Comparison of ENCODE assay signal across 24 cellular contexts in the genomic region with DNA sequence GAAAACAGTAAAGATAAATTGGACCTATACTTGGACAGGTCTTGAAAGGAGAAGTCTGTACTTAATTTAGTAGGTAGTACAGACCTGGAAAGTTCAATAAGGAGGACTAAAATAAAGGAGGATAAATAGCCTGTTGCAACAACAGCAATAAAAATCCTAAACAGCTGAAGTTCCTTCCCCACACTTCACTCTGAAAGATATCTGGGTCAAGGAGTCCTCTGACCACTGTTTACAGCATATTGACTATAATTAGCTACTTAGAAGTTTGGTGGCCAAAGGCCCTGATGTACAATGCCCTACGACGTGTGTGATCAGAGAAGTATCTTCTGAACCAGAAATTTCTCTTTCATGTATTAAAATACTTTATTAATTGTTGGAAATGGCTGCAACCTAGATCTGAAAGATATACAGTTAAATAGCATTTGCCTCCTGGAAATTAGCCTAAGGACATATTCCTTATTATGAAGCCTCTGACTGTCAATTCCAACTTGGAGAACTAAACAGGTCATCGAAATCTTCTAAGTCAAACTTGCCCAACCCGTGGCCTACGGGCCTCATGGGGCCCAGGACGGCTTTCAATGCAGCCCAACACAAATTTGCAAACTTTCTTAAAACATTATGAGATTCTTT.
DNase-seq lines count a peak whose midpoint lies in the region; ATAC-seq lines count a peak whose summit lies in the region.
"Had no signal": no experiment of that assay in that cellular context is flagged by ENCODE, and none has a peak within 500 bp of the region (broad histone marks: within the 10 kb centered on the region; RNA-seq: fewer than 3 reads in every experiment).

No MANE protein-coding gene starts in this region.

- H3K27me3 ChIP-seq in GM23248 (replicated peaks; ENCODE audit: insufficient read depth) = no peaks in the 10 kb centered on the region
- no peaks in the 10 kb centered on the region for H3K27me3 ChIP-seq in skeletal muscle tissue (ENCODE audit: control insufficient read depth in 3 of 3, insufficient read depth in 3 of 3, low read length in 3 of 3)
- H3K27me3 ChIP-seq: pancreas, right lobe of liver had no signal

- no peak for ATAC-seq in effector memory CD8-positive, alpha-beta T cell (replicated peaks)
- ATAC-seq: activated CD8-positive, alpha-beta T cell treated with anti-CD3 and anti-CD28 coated beads, Interleukin-2, amount 10 ng/mL, durations not matched to agents 7 days and 5 days; activated T-cell treated with anti-CD3 and anti-CD28 coated beads, Interleukin-2, amount 50 U/mL, for 4 hours; CD8-positive, alpha-beta T cell; HCT116; K562; pancreas; right lobe of liver had no signal

- H3K4me2 ChIP-seq in GM23248 (ENCODE audit: unreplicated experiment) = peak overlapping the region; percentile 62

- H3K4me1 ChIP-seq in GM23248 (ENCODE audit: insufficient read depth) (peaks cover 61% of the 10 kb centered on the region), skeletal muscle tissue (ENCODE audit: control insufficient read depth in 3 of 3, insufficient read depth in 3 of 3, low read length in 3 of 3) (peaks cover 16 to 35% (median 24%) of the 10 kb centered on the region in 3 donors)

- in situ Hi-C loops in GM23248 (cut with MboI) = no loop called here

- no peaks in the 10 kb centered on the region for H3K9me3 ChIP-seq in GM23248 (ENCODE audit: low read depth)
- no peaks in the 10 kb centered on the region for H3K9me3 ChIP-seq in SK-N-MC (ENCODE audit: low read depth, low read length)
- H3K9me3 ChIP-seq in skeletal muscle tissue (ENCODE audit: control insufficient read depth in 3 of 3, low read length in 3 of 3) = no peaks in the 10 kb centered on the region
- H3K9me3 ChIP-seq: pancreas, right lobe of liver had no signal

- H3K4me3 ChIP-seq in GM23248 (0 out of 2 replicates have a peak overlapping the region, but pooled peaks have one; percentile 18), SK-N-MC (peak overlapping the region; percentile 65), skeletal muscle tissue (ENCODE audit: low read length in 3 of 3) (no peak overlapping the region)
- H3K4me3 ChIP-seq: K562, pancreas, right lobe of liver had no signal

- H3K36me3 ChIP-seq in GM23248 (ENCODE audit: low read depth) (no peaks in the 10 kb centered on the region), SK-N-MC (ENCODE audit: insufficient read depth, low read length) (no peaks in the 10 kb centered on the region), skeletal muscle tissue (ENCODE audit: control insufficient read depth in 3 of 3, insufficient read depth in 3 of 3, low read length in 3 of 3) (no peaks in the 10 kb centered on the region)
- H3K36me3 ChIP-seq: pancreas, right lobe of liver had no signal

- H3F3A ChIP-seq in GM23248 (ENCODE audit: insufficient read depth) = peaks cover 67% of the 10 kb centered on the region

- H3K9me3 Mint-ChIP-seq in effector memory CD8-positive, alpha-beta T cell = no peaks in the 10 kb centered on the region
- H3K9me3 Mint-ChIP-seq: CD8-positive, alpha-beta T cell had no signal

- DNase-seq in GM23248 (no peak), SK-N-MC (ENCODE audit: low read depth, low spot score) (no peak), iris pigment epithelial cell (ENCODE audit: low read depth) (peak; percentile 42), epidermal melanocyte (ENCODE audit: insufficient read length, low spot score) (no peak), NOMO-1 (lab: John Stamatoyannopoulos, UW; ENCODE audit: unreplicated experiment in 2 of 2) (no peak)
- no peak for DNase-seq in effector memory CD8-positive, alpha-beta T cell
- DNase-seq: activated CD4-positive, CD25-positive, alpha-beta regulatory T cell treated with anti-CD3 and anti-CD28 coated beads, Interleukin-2, amount 50 U/mL, for 72 hours; activated CD8-positive, alpha-beta T cell treated with anti-CD3 and anti-CD28 coated beads, Interleukin-2, amount 10 ng/mL, durations not matched to agents 7 days and 5 days; activated naive CD4-positive, alpha-beta T cell; activated T-cell treated with anti-CD3 and anti-CD28 coated beads, Interleukin-2, amount 50 U/mL, for 4 hours; AML-193; amygdala; CD8-positive, alpha-beta T cell; hypothalamus; mesendoderm; NCI-H1694; NCI-H2171; NCI-H69; pancreas; right lobe of liver had no signal

- H3K4me1 Mint-ChIP-seq in effector memory CD8-positive, alpha-beta T cell (ENCODE audit: low read depth in 2 of 2) = no peaks in the 10 kb centered on the region

- H2AFZ ChIP-seq in GM23248 = no peak overlapping the region

- H3K9ac ChIP-seq in GM23248 (peak overlapping the region; percentile 73; the same call in 1 of the 2 replicates), SK-N-MC (ENCODE audit: insufficient read length) (no peak overlapping the region), skeletal muscle tissue (ENCODE audit: low read depth in 1 of 3, low read length in 3 of 3) (peak overlapping the region in 1 of 3 donors; percentile 11)

- no peaks in the 10 kb centered on the region for H4K20me1 ChIP-seq in GM23248 (ENCODE audit: insufficient read depth)

- H3K36me3 Mint-ChIP-seq in effector memory CD8-positive, alpha-beta T cell (ENCODE audit: insufficient read depth) = no peaks in the 10 kb centered on the region
- H3K36me3 Mint-ChIP-seq: CD8-positive, alpha-beta T cell had no signal

- peaks cover 73% of the 10 kb centered on the region for H3K79me2 ChIP-seq in GM23248 (ENCODE audit: insufficient read depth)

- H3K27me3 Mint-ChIP-seq in effector memory CD8-positive, alpha-beta T cell = peaks cover 19 to 39% of the 10 kb centered on the region in 2 donors

- H3K27ac ChIP-seq in GM23248 (peak overlapping the region; percentile 99), SK-N-MC (peak overlapping the region; percentile 93), skeletal muscle tissue (ENCODE audit: low read depth, low read length) (peak overlapping the region; percentile 87)
- H3K27ac ChIP-seq: pancreas, right lobe of liver had no signal

- H3K9me2 ChIP-seq in GM23248 (ENCODE audit: insufficient read depth) = no peaks in the 10 kb centered on the region

- 98 to 99% methylated on average over 6 of the region's 6 CpGs for WGBS in GM23248 (ENCODE audit: low coverage in 1 of 2, low lambda C conversion rate in 2 of 2, missing lambda C conversion rate in 2 of 2), 2 experiments

- no peak overlapping the region for H3K27ac Mint-ChIP-seq in effector memory CD8-positive, alpha-beta T cell
- H3K27ac Mint-ChIP-seq: activated CD8-positive, alpha-beta T cell treated with anti-CD3 and anti-CD28 coated beads, Interleukin-2, amount 10 ng/mL, durations not matched to agents 7 days and 5 days; CD8-positive, alpha-beta T cell; nephron had no signal

- no peak overlapping the region for H3K4me3 Mint-ChIP-seq in effector memory CD8-positive, alpha-beta T cell
- H3K4me3 Mint-ChIP-seq: activated CD8-positive, alpha-beta T cell treated with anti-CD3 and anti-CD28 coated beads, Interleukin-2, amount 10 ng/mL, durations not matched to agents 7 days and 5 days; activated T-cell treated with anti-CD3 and anti-CD28 coated beads, Interleukin-2, amount 50 U/mL, for 4 hours; CD8-positive, alpha-beta T cell; nephron had no signal

Comparison
In these comparisons a context has a peak if more than half of its experiments do, and no peak if none do; other contexts are left out.
1. H3K4me3 ChIP-seq: peak in GM23248 (single experiment) and SK-N-MC (single experiment); none in skeletal muscle tissue (0 of 3).
2. Peak in every context shown above with its lines, with median percentiles within 50 percentile points of each other: H3K27ac ChIP-seq.